ENCODE assay signal across 8 cellular contexts in the genomic region with DNA sequence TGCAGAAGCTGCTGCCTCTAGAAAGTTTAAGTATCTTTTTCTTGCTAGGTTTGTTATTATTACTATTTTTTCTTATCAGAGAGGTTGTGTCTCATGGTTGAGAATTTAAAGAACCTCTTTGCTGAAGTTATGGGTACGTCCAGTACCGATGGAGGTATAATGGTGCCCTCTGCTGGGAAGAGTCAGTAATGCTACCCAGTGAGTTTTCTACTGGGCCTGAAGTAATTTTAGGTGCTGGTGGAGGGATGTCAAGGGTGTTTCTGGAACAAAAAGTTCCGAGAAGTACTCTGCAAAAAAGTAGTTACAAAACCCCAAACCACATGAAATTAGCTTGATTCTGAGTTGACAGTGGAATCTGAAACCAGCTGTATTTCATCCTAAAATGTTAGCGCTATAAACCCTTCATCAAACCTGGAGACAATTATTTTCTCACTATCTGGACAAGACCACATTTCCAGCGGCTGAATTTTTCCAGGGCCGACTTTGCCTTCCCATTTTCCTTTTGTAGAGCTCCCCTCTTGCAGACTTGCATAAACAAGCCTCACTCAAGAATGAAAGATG.
DNase-seq lines count a peak whose midpoint lies in the region; TF ChIP-seq lines count a peak whose summit lies in the region.

No MANE protein-coding gene starts in this region.

- CTCF ChIA-PET in activated naive CD4-positive, alpha-beta T cell treated with anti-CD3 and anti-CD28 coated beads, Interleukin-2, amount 10 ng/mL, durations not matched to agents 7 days and 5 days (lab: Charles Lee) = interaction anchor here (0.6 to 3.3 kb wide), 3 partner anchors 8 to 804 kb away, joined by 3 to 35 read pairs (median 6); no protein-coding TSS in a partner anchor

- H3K4me1 Mint-ChIP-seq in H9 = peaks cover 5 to 6% of the 10 kb centered on the region in 2 experiments
- no peaks in the 10 kb centered on the region for H3K4me1 Mint-ChIP-seq in activated naive CD4-positive, alpha-beta T cell treated with anti-CD3 and anti-CD28 coated beads, Interleukin-2, amount 10 ng/mL, durations not matched to agents 7 days and 5 days

- no peak overlapping the region for H3K14ac ChIP-seq in H9 (ENCODE audit: insufficient read depth, low read length)

- no peak overlapping the region for H3K23ac ChIP-seq in H9 (ENCODE audit: insufficient read length, low read depth, low read length)

- H4K5ac ChIP-seq in H9 (ENCODE audit: insufficient read length, low read depth, low read length) = no peak overlapping the region

- intact Hi-C loops in head of caudate nucleus (cut with DNase I) = loop anchor here (5.0 kb wide), 1 partner anchor 536 kb away; no protein-coding TSS in a partner anchor

- no peaks in the 10 kb centered on the region for H3K36me3 Mint-ChIP-seq in H9 (ENCODE audit: insufficient read depth in 1 of 3, low read depth in 3 of 3)
- no peaks in the 10 kb centered on the region for H3K36me3 Mint-ChIP-seq in activated naive CD4-positive, alpha-beta T cell treated with anti-CD3 and anti-CD28 coated beads, Interleukin-2, amount 10 ng/mL, durations not matched to agents 7 days and 5 days

- no peak overlapping the region for H2AK5ac ChIP-seq in H9 (ENCODE audit: insufficient read length, low read length)

- H3K27ac ChIP-seq in H9 (ENCODE audit: insufficient read length, low read depth, low read length) = no peak overlapping the region

- H4K8ac ChIP-seq in H9 (replicated peaks; ENCODE audit: insufficient read length, low read depth, low read length) = no peak overlapping the region

- no peak overlapping the region for H3K4ac ChIP-seq in H9 (ENCODE audit: low read depth, low read length)

- H4K20me1 ChIP-seq in H9 (ENCODE audit: control insufficient read depth, insufficient read depth, insufficient read length) = no peaks in the 10 kb centered on the region

- H2BK5ac ChIP-seq in H9 (ENCODE audit: insufficient read length, low read length) = no peak overlapping the region

- no peak overlapping the region for H2BK12ac ChIP-seq in H9 (ENCODE audit: insufficient read length, low read depth, low read length)

- no peak overlapping the region for H3K4me3 Mint-ChIP-seq in H9
- no peak overlapping the region for H3K4me3 Mint-ChIP-seq in activated naive CD4-positive, alpha-beta T cell treated with anti-CD3 and anti-CD28 coated beads, Interleukin-2, amount 10 ng/mL, durations not matched to agents 7 days and 5 days

- H3K27me3 ChIP-seq in H9 (ENCODE audit: insufficient read depth, low read length) = no peaks in the 10 kb centered on the region

- DNase-seq in activated CD4-positive, alpha-beta T cell treated with anti-CD3 and anti-CD28 coated beads for 24 hours (ENCODE audit: low read depth in 2 of 2) = peak; percentile 11 to 18
- DNase-seq in activated CD4-positive, alpha-beta T cell treated with anti-CD3 and anti-CD28 coated beads for 1 hour = no peak
- peak; percentile 46 for DNase-seq in H9
- DNase-seq in NCI-H446 (lab: John Stamatoyannopoulos, UW) = peak; percentile 41 to 58
- DNase-seq in activated naive CD4-positive, alpha-beta T cell treated with anti-CD3 and anti-CD28 coated beads, Interleukin-2, amount 10 ng/mL, durations not matched to agents 7 days and 5 days = peak; percentile 50
- DNase-seq in head of caudate nucleus = peak in 39 of 42 donors; percentile 9 to 89 (median 67)
- DNase-seq in retina = peak; percentile 54
- no peak for DNase-seq in cortex of kidney (lab: John Stamatoyannopoulos, UW)

- no peaks in the 10 kb centered on the region for H3K9me3 ChIP-seq in H9 (ENCODE audit: control insufficient read depth, low read depth, low read length)

- WGBS in H9 (ENCODE audit: extremely low coverage, insufficient read length, low lambda C conversion rate) = no CpG with 5 or more reads among the region's 6 CpGs

- H3K56ac ChIP-seq in H9 (ENCODE audit: insufficient read length, low read depth, low read length) = no peak overlapping the region

- no peak overlapping the region for H3K18ac ChIP-seq in H9 (ENCODE audit: insufficient read length, low read depth, low read length)

- no peak overlapping the region for H3T11ph ChIP-seq in H9 (ENCODE audit: low read length)

- no peaks in the 10 kb centered on the region; the same call in 1 of the 2 replicates for H3K27me3 Mint-ChIP-seq in H9 (ENCODE audit: low read depth)
- H3K27me3 Mint-ChIP-seq in activated naive CD4-positive, alpha-beta T cell treated with anti-CD3 and anti-CD28 coated beads, Interleukin-2, amount 10 ng/mL, durations not matched to agents 7 days and 5 days = no peaks in the 10 kb centered on the region

- peak; percentile 76 for TF ChIP-seq CTCF in H9 (conservative IDR thresholded peaks at IDR 0.05)

- no peaks in the 10 kb centered on the region for H3K79me1 ChIP-seq in H9 (ENCODE audit: insufficient read depth, low read depth, low read length, poor library complexity, severe bottlenecking)

- H2BK120ac ChIP-seq in H9 (ENCODE audit: low read depth, low read length, poor library complexity, severe bottlenecking) = no peak overlapping the region

- H3K4me2 ChIP-seq in H9 (ENCODE audit: insufficient read depth, insufficient read length, low read length) = no peak overlapping the region

- H2AFZ ChIP-seq in H9 (ENCODE audit: low read length) = no peak overlapping the region

- H3K79me2 ChIP-seq in H9 (ENCODE audit: insufficient read depth, low read length) = no peaks in the 10 kb centered on the region

- no peak overlapping the region for H2BK15ac ChIP-seq in H9 (ENCODE audit: low read depth, low read length)

- no peaks in the 10 kb centered on the region; the same call in 1 of the 2 replicates for H3K4me1 ChIP-seq in H9 (ENCODE audit: insufficient read depth, low read length)

- no peak overlapping the region for H4K91ac ChIP-seq in H9 (ENCODE audit: insufficient read length, low read depth, low read length)

- H3K27ac Mint-ChIP-seq in H9 = no peak overlapping the region
- no peak overlapping the region for H3K27ac Mint-ChIP-seq in activated naive CD4-positive, alpha-beta T cell treated with anti-CD3 and anti-CD28 coated beads, Interleukin-2, amount 10 ng/mL, durations not matched to agents 7 days and 5 days

- H3K9me3 Mint-ChIP-seq in H9 = peaks cover 23 to 24% of the 10 kb centered on the region in 2 experiments; a peak in 4 of 5 replicates
- no peaks in the 10 kb centered on the region for H3K9me3 Mint-ChIP-seq in activated naive CD4-positive, alpha-beta T cell treated with anti-CD3 and anti-CD28 coated beads, Interleukin-2, amount 10 ng/mL, durations not matched to agents 7 days and 5 days

- H2BK20ac ChIP-seq in H9 (ENCODE audit: low read depth, low read length, poor library complexity, severe bottlenecking) = no peak overlapping the region

- no peak overlapping the region for H3K9ac ChIP-seq in H9 (ENCODE audit: extremely low read depth, insufficient read length, low read length)

- no peaks in the 10 kb centered on the region for H3K23me2 ChIP-seq in H9 (ENCODE audit: insufficient read length, low read depth, low read length, poor library complexity, severe bottlenecking)

Comparison
In these comparisons a context has a peak if more than half of its experiments do, and no peak if none do; other contexts are left out.
1. DNase-seq: peak in activated CD4-positive, alpha-beta T cell treated with anti-CD3 and anti-CD28 coated beads for 24 hours (2 of 2), H9 (single experiment), NCI-H446 (2 of 2), activated naive CD4-positive, alpha-beta T cell treated with anti-CD3 and anti-CD28 coated beads, Interleukin-2, amount 10 ng/mL, durations not matched to agents 7 days and 5 days (single experiment), head of caudate nucleus (39 of 42) and retina (single experiment); none in activated CD4-positive, alpha-beta T cell treated with anti-CD3 and anti-CD28 coated beads for 1 hour (single experiment) and cortex of kidney (single experiment).